In the genomic region with DNA sequence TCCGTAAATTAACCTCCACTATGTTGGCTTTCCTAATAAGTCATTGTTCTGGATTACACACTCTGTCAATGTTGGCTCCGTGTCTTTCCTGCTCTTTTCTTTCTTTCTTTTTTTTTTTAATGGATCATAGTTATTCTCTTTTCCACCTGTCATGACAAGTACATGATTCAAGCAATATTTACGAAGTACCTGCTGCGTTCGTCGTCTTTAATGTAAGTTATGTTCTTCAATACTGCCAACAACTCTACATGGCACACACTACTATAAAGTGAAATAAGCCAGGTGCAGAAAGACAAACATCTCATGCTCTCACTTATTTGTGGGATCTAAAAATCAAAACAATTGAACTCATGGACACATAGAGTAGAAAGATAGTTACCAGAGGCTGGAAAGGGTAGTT, we compare ENCODE assay signal across 21 cellular contexts.
"Had no signal": no experiment of that assay in that cellular context is flagged by ENCODE, and none has a peak within 500 bp of the region (broad histone marks: within the 10 kb centered on the region; RNA-seq: fewer than 3 reads in every experiment).

No MANE protein-coding gene starts in this region.

- H3K4me3 ChIP-seq: thyroid gland, upper lobe of left lung, vagina had no signal

- DNase-seq: activated B cell treated with CpG ODN at 0.5 μM for 24 hours; activated CD4-positive, alpha-beta T cell treated with anti-CD3 and anti-CD28 coated beads, Interleukin-2, amount 50 U/mL, for 1 hour; activated CD8-positive, alpha-beta T cell treated with anti-CD3 and anti-CD28 coated beads for 36 hours; activated gamma-delta T cell treated with Interleukin-2 at 50 U/mL for 16 hours; activated naive CD4-positive, alpha-beta T cell treated with anti-CD3 and anti-CD28 coated beads, Interleukin-2, amount 50 U/mL, for 16 hours; activated T-cell treated with anti-CD3 and anti-CD28 coated beads, Interleukin-2, amount 50 U/mL, for 4 hours; amniotic stem cell; brain microvascular endothelial cell; head of caudate nucleus; hypothalamus; immature natural killer cell; kidney; left colon; mammary epithelial cell; small intestine; stimulated activated CD4-positive, alpha-beta T cell treated with anti-CD3 and anti-CD28 coated beads, Interleukin-4, amount 100 ng/mL, for 4 hours; stimulated activated CD8-positive, alpha-beta memory T cell treated with anti-CD3 and anti-CD28 coated beads, Interleukin-4, amount 100 ng/mL, for 48 hours; stimulated activated naive CD8-positive, alpha-beta T cell treated with anti-CD3 and anti-CD28 coated beads, Interleukin-15, amount 100 ng/mL, for 72 hours; thyroid gland; upper lobe of left lung had no signal
